Comparison of ENCODE assay signal across 8 cellular contexts in genomic region chr11:75896843-75897419, GRCh38.
DNase-seq lines count a peak whose midpoint lies in the region; ATAC-seq and TF ChIP-seq lines count a peak whose summit lies in the region.

No MANE protein-coding gene starts in this region.

- no peaks in the 10 kb centered on the region for H3K9me3 ChIP-seq in adipocyte (ENCODE audit: control insufficient read depth, low read length)
- H3K9me3 ChIP-seq in hepatocyte (ENCODE audit: low read depth), result no peaks in the 10 kb centered on the region
- H3K9me3 ChIP-seq in suprapubic skin, result no peaks in the 10 kb centered on the region

- H3K4me3 Mint-ChIP-seq in activated T-cell treated with anti-CD3 and anti-CD28 coated beads, Interleukin-2, amount 50 U/mL, for 72 hours, result no peak overlapping the region

- 49% methylated on average over 4 of the region's 4 CpGs for WGBS in hepatocyte (ENCODE audit: low lambda C conversion rate, missing lambda C conversion rate)
- WGBS in suprapubic skin, result 40% methylated on average over 4 of the region's 4 CpGs

- H3K9me3 Mint-ChIP-seq in activated T-cell treated with anti-CD3 and anti-CD28 coated beads, Interleukin-2, amount 50 U/mL, for 72 hours, result no peaks in the 10 kb centered on the region

- no peak overlapping the region for H3K9ac ChIP-seq in adipocyte (ENCODE audit: low read length)

- peaks cover 0 to 1% of the 10 kb centered on the region in 2 donors for H3K36me3 Mint-ChIP-seq in activated T-cell treated with anti-CD3 and anti-CD28 coated beads, Interleukin-2, amount 50 U/mL, for 72 hours (ENCODE audit: insufficient read depth in 2 of 2)

- H3K27me3 Mint-ChIP-seq in activated T-cell treated with anti-CD3 and anti-CD28 coated beads, Interleukin-2, amount 50 U/mL, for 72 hours (ENCODE audit: low read depth), result no peaks in the 10 kb centered on the region

- no peak overlapping the region for H3K4me2 ChIP-seq in hepatocyte

- H3K4me3 ChIP-seq in adipocyte (ENCODE audit: low read length), result no peak overlapping the region
- no peak overlapping the region for H3K4me3 ChIP-seq in hepatocyte
- no peak overlapping the region for H3K4me3 ChIP-seq in suprapubic skin

- no peak overlapping the region for H3K27ac Mint-ChIP-seq in activated T-cell treated with anti-CD3 and anti-CD28 coated beads, Interleukin-2, amount 50 U/mL, for 72 hours

- peak; percentile 27 to 35 for ATAC-seq in activated T-cell treated with anti-CD3 and anti-CD28 coated beads, Interleukin-2, amount 50 U/mL, for 72 hours (replicated peaks in 1 of 2)
- no peak for ATAC-seq in HG03469 (IDR thresholded peaks at IDR 0.05; ENCODE audit: unreplicated experiment)

- H3K9me2 ChIP-seq in hepatocyte (replicated peaks; ENCODE audit: insufficient read depth), result no peaks in the 10 kb centered on the region

- TF ChIP-seq EP300 in suprapubic skin (IDR thresholded peaks at IDR 0.05), result no peak

- H3K4me1 Mint-ChIP-seq in activated T-cell treated with anti-CD3 and anti-CD28 coated beads, Interleukin-2, amount 50 U/mL, for 72 hours (ENCODE audit: low read depth), result peaks cover 31% of the 10 kb centered on the region

- peaks cover 8% of the 10 kb centered on the region for H3K36me3 ChIP-seq in adipocyte (ENCODE audit: control insufficient read depth, insufficient read depth, low read length, severe bottlenecking)
- H3K36me3 ChIP-seq in hepatocyte (replicated peaks; ENCODE audit: insufficient read depth, low read depth), result no peaks in the 10 kb centered on the region
- H3K36me3 ChIP-seq in suprapubic skin, result peaks cover 10% of the 10 kb centered on the region

- no peak for TF ChIP-seq POLR2A in suprapubic skin (IDR thresholded peaks at IDR 0.05)

- no peak for DNase-seq in activated T-cell treated with anti-CD3 and anti-CD28 coated beads, Interleukin-2, amount 50 U/mL, for 72 hours
- no peak for DNase-seq in activated T-cell treated with anti-CD3 and anti-CD28 coated beads, Interleukin-2, amount 50 U/mL, for 1 hour
- DNase-seq in NCI-H2029 (lab: John Stamatoyannopoulos, UW), result peak; percentile 32
- peak; percentile 86 for DNase-seq in adipocyte (ENCODE audit: low read depth)
- DNase-seq in hepatocyte (ENCODE audit: low spot score), result peak; percentile 50
- no peak for DNase-seq in suprapubic skin (ENCODE audit: low spot score in 2 of 2)
- no peak for DNase-seq in stimulated activated CD4-positive, alpha-beta T cell treated with anti-CD3 and anti-CD28 coated beads, Interleukin-2, amount 100 ng/mL, for 24 hours

- H3K4me1 ChIP-seq in adipocyte (ENCODE audit: control insufficient read depth, insufficient read depth, low read length), result peaks cover 11% of the 10 kb centered on the region
- H3K4me1 ChIP-seq in hepatocyte (ENCODE audit: insufficient read depth), result no peaks in the 10 kb centered on the region
- H3K4me1 ChIP-seq in suprapubic skin, result no peaks in the 10 kb centered on the region

- H3K27ac ChIP-seq in hepatocyte (no peak overlapping the region), suprapubic skin (no peak overlapping the region)

- H3K27me3 ChIP-seq in adipocyte (replicated peaks; ENCODE audit: control insufficient read depth, insufficient read depth, low read length), result no peaks in the 10 kb centered on the region
- no peaks in the 10 kb centered on the region for H3K27me3 ChIP-seq in hepatocyte
- no peaks in the 10 kb centered on the region for H3K27me3 ChIP-seq in suprapubic skin

- no peak overlapping the region for H2AFZ ChIP-seq in hepatocyte

- no peaks in the 10 kb centered on the region for H4K20me1 ChIP-seq in hepatocyte (ENCODE audit: insufficient read depth, poor library complexity, severe bottlenecking)

- TF ChIP-seq CTCF in hepatocyte (IDR thresholded peaks at IDR 0.05; ENCODE audit: poor library complexity) (peak; percentile 77), suprapubic skin (IDR thresholded peaks at IDR 0.05) (peak; percentile 64 to 70)

- no peaks in the 10 kb centered on the region for H3K79me2 ChIP-seq in hepatocyte

Comparison
In these comparisons a context has a peak if more than half of its experiments do, and no peak if none do; other contexts are left out.
1. DNase-seq: peak in NCI-H2029 (single experiment), adipocyte (single experiment) and hepatocyte (single experiment); none in activated T-cell treated with anti-CD3 and anti-CD28 coated beads, Interleukin-2, amount 50 U/mL, for 72 hours (0 of 2), activated T-cell treated with anti-CD3 and anti-CD28 coated beads, Interleukin-2, amount 50 U/mL, for 1 hour (single experiment), suprapubic skin (0 of 2) and stimulated activated CD4-positive, alpha-beta T cell treated with anti-CD3 and anti-CD28 coated beads, Interleukin-2, amount 100 ng/mL, for 24 hours (0 of 2).